ENCODE assay signal across 27 cellular contexts in the genomic region with DNA sequence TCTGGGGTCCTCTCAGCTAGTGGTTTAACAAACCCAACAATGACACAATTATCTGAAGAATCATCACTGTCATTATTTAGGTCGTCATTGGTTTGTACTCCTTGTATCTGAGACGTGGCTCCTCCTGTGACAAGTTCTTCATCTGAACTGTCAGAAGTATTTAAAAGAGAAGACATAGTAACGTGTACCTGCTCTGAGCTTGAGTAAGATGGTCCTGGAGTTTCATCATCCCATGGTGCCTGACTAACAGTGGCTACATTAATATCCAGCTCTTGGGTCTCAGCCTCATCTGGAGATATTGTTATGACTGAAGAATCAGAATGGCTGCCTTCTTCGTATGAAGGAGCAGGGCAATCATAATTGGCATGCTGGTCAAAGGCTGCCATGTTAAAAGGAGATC. TPM values are rescaled to one million over a fixed set of nuclear protein-coding genes. Genes with fewer than 3 reads are reported as not detected.
"Had no signal": no experiment of that assay in that cellular context is flagged by ENCODE, and none has a peak within 500 bp of the region (broad histone marks: within the 10 kb centered on the region; RNA-seq: fewer than 3 reads in every experiment).

No MANE protein-coding gene starts in this region.

- H3K36me3 ChIP-seq: ovary had no signal

- H3K4me3 ChIP-seq: left ventricle myocardium inferior, lung, mucosa of descending colon, ovary, right atrium auricular region, skin epidermis, stomach, testis, thyroid gland, transverse colon, upper lobe of left lung, vagina had no signal

- H3K27ac Mint-ChIP-seq: natural killer cell treated with Interleukin-12 subunit alpha and Interleukin-12 subunit beta and Interleukin-15 and Interleukin-18, amount 100 ng/mL, for 72 hours; stimulated activated naive B cell treated with anti-CD40 and anti-IgM and Interleukin-4, amounts not matched to agents 10 μg/mL and 1 μg/mL and 100 μg/mL, for 72 hours had no signal

- H3K27me3 Mint-ChIP-seq: memory B cell; naive thymus-derived CD4-positive, alpha-beta T cell; natural killer cell treated with Interleukin-12 subunit alpha and Interleukin-12 subunit beta and Interleukin-15 and Interleukin-18, amount 100 ng/mL, for 72 hours; progenitor cell of endocrine pancreas; stimulated activated naive B cell treated with anti-CD40 and anti-IgM and Interleukin-4, amounts not matched to agents 10 μg/mL and 1 μg/mL and 100 μg/mL, for 72 hours had no signal

- DNase-seq: hypothalamus; immature natural killer cell; left ventricle myocardium inferior; midbrain; mucosa of descending colon; naive thymus-derived CD4-positive, alpha-beta T cell; ovary; stimulated activated CD4-positive, alpha-beta T cell treated with anti-CD3 and anti-CD28 coated beads, Interleukin-12 subunit alpha, Interleukin-12 subunit beta, amount 100 ng/mL, for 4 hours; stimulated activated CD4-positive, alpha-beta T cell treated with anti-CD3 and anti-CD28 coated beads, Interleukin-15, amount 100 ng/mL, for 24 hours; stimulated activated CD4-positive, alpha-beta T cell treated with anti-CD3 and anti-CD28 coated beads, Interleukin-2, amount 100 ng/mL, for 24 hours; stimulated activated CD4-positive, alpha-beta T cell treated with anti-CD3 and anti-CD28 coated beads, Interleukin-4, amount 100 ng/mL, for 1 hour; stimulated activated naive B cell treated with anti-CD40 and anti-IgM and Interleukin-4, amounts not matched to agents 10 μg/mL and 1 μg/mL and 100 μg/mL, for 72 hours; stimulated activated naive CD8-positive, alpha-beta T cell treated with anti-CD3 and anti-CD28 coated beads, Interleukin-15, Interleukin-2, amounts not matched to agents 100 U/mL and 50 U/mL, for 24 hours; stomach; testis; thyroid gland; transverse colon; upper lobe of left lung had no signal

- H3K27ac ChIP-seq: left ventricle myocardium inferior, ovary, right atrium auricular region, skin epidermis, stomach, testis, thyroid gland, transverse colon, upper lobe of left lung, vagina had no signal

- FAIRE-seq: islet of Langerhans had no signal

- H3K4me3 Mint-ChIP-seq: immature natural killer cell; memory B cell; naive thymus-derived CD4-positive, alpha-beta T cell; natural killer cell treated with Interleukin-12 subunit alpha and Interleukin-12 subunit beta and Interleukin-15 and Interleukin-18, amount 100 ng/mL, for 72 hours; stimulated activated naive B cell treated with anti-CD40 and anti-IgM and Interleukin-4, amounts not matched to agents 10 μg/mL and 1 μg/mL and 100 μg/mL, for 72 hours had no signal

- ATAC-seq: mucosa of descending colon; naive thymus-derived CD4-positive, alpha-beta T cell; natural killer cell treated with Interleukin-12 subunit alpha and Interleukin-12 subunit beta and Interleukin-15 and Interleukin-18, amount 100 ng/mL, for 72 hours; sciatic nerve; stimulated activated naive B cell treated with anti-CD40 and anti-IgM and Interleukin-4, amounts not matched to agents 10 μg/mL and 1 μg/mL and 100 μg/mL, for 72 hours; stimulated activated naive CD8-positive, alpha-beta T cell treated with anti-CD3 and anti-CD28 coated beads, Interleukin-15, Interleukin-2, amounts not matched to agents 100 U/mL and 50 U/mL, for 24 hours had no signal

- H3K27me3 ChIP-seq: ovary, right atrium auricular region, stomach, testis, thyroid gland, transverse colon, upper lobe of left lung, vagina had no signal

- H3K9me3 ChIP-seq: left ventricle myocardium inferior, mucosa of descending colon, ovary, right atrium auricular region, stomach, testis, thyroid gland, transverse colon, upper lobe of left lung, vagina had no signal

- H3K4me1 ChIP-seq: right atrium auricular region, thyroid gland, transverse colon had no signal

- H3K9me3 Mint-ChIP-seq: immature natural killer cell; memory B cell; natural killer cell treated with Interleukin-12 subunit alpha and Interleukin-12 subunit beta and Interleukin-15 and Interleukin-18, amount 100 ng/mL, for 72 hours; stimulated activated naive B cell treated with anti-CD40 and anti-IgM and Interleukin-4, amounts not matched to agents 10 μg/mL and 1 μg/mL and 100 μg/mL, for 72 hours had no signal

RNA-seq across cellular contexts. Expression of gene SMIM27, which starts 9.1 kb away (rescaled TPM):
- total RNA-seq: vagina had no signal
